Comparison of ENCODE assay signal across 12 cellular contexts in genomic region chr10:114856544-114857287, GRCh38. TPM values are rescaled to one million over a fixed set of nuclear protein-coding genes. Genes with fewer than 3 reads are reported as not detected.
DNase-seq lines count a peak whose midpoint lies in the region; ATAC-seq and TF ChIP-seq lines count a peak whose summit lies in the region.
"Had no signal": no experiment of that assay in that cellular context is flagged by ENCODE, and none has a peak within 500 bp of the region (broad histone marks: within the 10 kb centered on the region; RNA-seq: fewer than 3 reads in every experiment).

No MANE protein-coding gene starts in this region.

- no peaks in the 10 kb centered on the region for H3K9me3 Mint-ChIP-seq in naive thymus-derived CD8-positive, alpha-beta T cell

- intact Hi-C loops in Panc1 (cut with micrococcal nuclease; ENCODE audit: unreplicated experiment): no loop called here
- intact Hi-C loops in posterior cingulate gyrus (cut with DNase I): no loop called here
- intact Hi-C loops in dorsolateral prefrontal cortex (cut with DNase I): no loop called here

- H3K27ac ChIP-seq in Panc1 (ENCODE audit: low read length) (no peak overlapping the region), dorsolateral prefrontal cortex (no peak overlapping the region)
- H3K27ac ChIP-seq: pancreas, suprapubic skin had no signal

- H3K27ac Mint-ChIP-seq in naive thymus-derived CD8-positive, alpha-beta T cell: peak overlapping the region in 6 of 10 donors; percentile 32 to 75 (median 46)

- POLR2A ChIA-PET in Panc1 (lab: Charles Lee): interaction anchor here (0.6 to 0.7 kb wide), 3 partner anchors 24 to 258 kb away, joined by 5 to 7 read pairs (median 6); partner anchors contain the start of gene TRUB1
- POLR2A ChIA-PET in naive thymus-derived CD8-positive, alpha-beta T cell (lab: Charles Lee): no interaction called here

- peaks cover 41% of the 10 kb centered on the region for H3K36me3 ChIP-seq in Panc1 (ENCODE audit: control insufficient read depth, insufficient read depth, low read length)

- in situ Hi-C loops in Panc1 (cut with HindIII; ENCODE audit: low pct_unique_long_range_greater_than_20kb, low sequenced_read_pairs): no loop called here

- H3K36me3 Mint-ChIP-seq in naive thymus-derived CD8-positive, alpha-beta T cell: peaks cover 6 to 86% (median 23%) of the 10 kb centered on the region in 3 donors

- TF ChIP-seq CTCF in Panc1 (IDR thresholded peaks at IDR 0.05) (no peak), dorsolateral prefrontal cortex (IDR thresholded peaks at IDR 0.05 in 54 of 56, conservative IDR thresholded peaks at IDR 0.05 in 2 of 56; ENCODE audit: low read depth in 1 of 56, partially characterized antibody in 56 of 56) (no peak)

- H3K9me3 ChIP-seq in Panc1 (ENCODE audit: control insufficient read depth, insufficient read depth, low read depth, low read length): no peaks in the 10 kb centered on the region
- H3K9me3 ChIP-seq: pancreas, suprapubic skin had no signal

- BruUV-seq in Panc1 (replicated peaks; lab: Mats Ljungman, UMichigan): no TSS peak

- H3K4me3 ChIP-seq in Panc1 (ENCODE audit: low read depth in 2 of 2, low read length in 2 of 2): no peak overlapping the region
- no peak overlapping the region for H3K4me3 ChIP-seq in dorsolateral prefrontal cortex
- H3K4me3 ChIP-seq: GM12878, pancreas, suprapubic skin had no signal

- no peaks in the 10 kb centered on the region for H3K27me3 ChIP-seq in Panc1 (ENCODE audit: control insufficient read depth, insufficient read depth, low read length)
- H3K27me3 ChIP-seq in dorsolateral prefrontal cortex: no peaks in the 10 kb centered on the region
- H3K27me3 ChIP-seq: pancreas, suprapubic skin had no signal

- H3K4me1 Mint-ChIP-seq in naive thymus-derived CD8-positive, alpha-beta T cell: peaks cover 0 to 3% (median under 1%) of the 10 kb centered on the region in 4 donors

- DNase-seq in EH (ENCODE audit: low read depth) (peak; percentile 91), Panc1 (ENCODE audit: low read depth, low spot score) (peak; percentile 32), dedifferentiated amniotic fluid mesenchymal stem cell (ENCODE audit: extremely low spot score) (peak; percentile 85), posterior cingulate gyrus (no peak), dorsolateral prefrontal cortex (no peak), HuH-7 (ENCODE audit: low spot score) (no peak)
- DNase-seq in naive thymus-derived CD8-positive, alpha-beta T cell: no peak
- DNase-seq: NCI-H1930, pancreas had no signal

- peaks cover 6% of the 10 kb centered on the region; the same call in 1 of the 2 replicates for H3K4me1 ChIP-seq in Panc1 (ENCODE audit: control insufficient read depth, insufficient read depth, low read length)
- H3K4me1 ChIP-seq: suprapubic skin had no signal

- ATAC-seq in Panc1: peak; percentile 71
- ATAC-seq in naive thymus-derived CD8-positive, alpha-beta T cell: no peak
- ATAC-seq in GM19023 (IDR thresholded peaks at IDR 0.05; ENCODE audit: unreplicated experiment): no peak
- ATAC-seq: GM12878 had no signal

- CTCF ChIA-PET in Panc1 (lab: Charles Lee): interaction anchor here (0.6 kb wide), 3 partner anchors 15 to 559 kb away, joined by 4 to 7 read pairs (median 5); no protein-coding TSS in a partner anchor

- H3K27me3 Mint-ChIP-seq in naive thymus-derived CD8-positive, alpha-beta T cell: no peaks in the 10 kb centered on the region

- no peak overlapping the region for H3K4me3 Mint-ChIP-seq in naive thymus-derived CD8-positive, alpha-beta T cell

RNA-seq across cellular contexts. Expression of gene FHIP2A, which starts 35.1 kb away (rescaled TPM):
- 32.6 TPM for total RNA-seq in Panc1 (2021; ENCODE audit: unreplicated experiment)
- polyA plus RNA-seq in Panc1 (2012; ENCODE audit: insufficient read length): 13.2 TPM
- 10 to 100 TPM; 24.8 to 25.1 TPM for total RNA-seq in naive thymus-derived CD8-positive, alpha-beta T cell
- polyA plus RNA-seq in naive thymus-derived CD8-positive, alpha-beta T cell: 1 to 10 TPM; 4.9 to 7.6 (median 6.5) TPM
- total RNA-seq in dorsolateral prefrontal cortex: 10 to 100 TPM; 18.3 to 49.6 (median 29.3) TPM

Comparison
In these comparisons a context has a peak if more than half of its experiments do, and no peak if none do; other contexts are left out.
1. DNase-seq: peak in EH (single experiment), Panc1 (single experiment) and dedifferentiated amniotic fluid mesenchymal stem cell (single experiment); none in naive thymus-derived CD8-positive, alpha-beta T cell (0 of 10), posterior cingulate gyrus (0 of 10), dorsolateral prefrontal cortex (0 of 10) and HuH-7 (single experiment).